In genomic region chr1:208171615-208172388, GRCh38 we compare ENCODE assay signal across 1 cellular context.
TF ChIP-seq lines count a peak whose summit lies in the region.

No MANE protein-coding gene starts in this region.

TF ChIP-seq in K562, 482 proteins besides CTCF, POLR2A, EP300 and RAD21 (continued from another document):
- no peak for TF ChIP-seq CHD7 (IDR thresholded peaks at IDR 0.05; ENCODE audit: low read depth, low read length)
- peak; percentile 84 for TF ChIP-seq ZNF384 (IDR thresholded peaks at IDR 0.05; ENCODE audit: low read depth, low read length)
- peak; percentile 12; the same call in 1 of the 2 replicates for TF ChIP-seq NCOR1 (IDR thresholded peaks at IDR 0.05)
- TF ChIP-seq ELF4 (CRISPR knock-in tag; IDR thresholded peaks at IDR 0.05) = no peak
- TF ChIP-seq PKNOX1 (IDR thresholded peaks at IDR 0.05) = peak; percentile 23; the same call in 1 of the 2 replicates
- TF ChIP-seq TEAD4 (IDR thresholded peaks at IDR 0.05; ENCODE audit: low read length) = 0 out of 2 replicates have a peak, but pooled peaks have one; percentile 36
- TF ChIP-seq TEAD4 (CRISPR knock-in tag; IDR thresholded peaks at IDR 0.05; ENCODE audit: borderline replicate concordance) = no peak
- peak; percentile 36; the same call in 1 of the 2 replicates for TF ChIP-seq TAL1 (IDR thresholded peaks at IDR 0.05)
- 0 out of 3 replicates have a peak, but pooled peaks of 1 of the 2 experiments have one; percentile 26 for TF ChIP-seq CBX3 (IDR thresholded peaks at IDR 0.05; ENCODE audit: borderline replicate concordance in 1 of 2, low read length in 2 of 2)
- TF ChIP-seq ATF3 (IDR thresholded peaks at IDR 0.05) = peak; percentile 50
- no peak for TF ChIP-seq ATF3 (CRISPR knock-in tag; conservative IDR thresholded peaks at IDR 0.05)
- TF ChIP-seq CEBPG (CRISPR knock-in tag; IDR thresholded peaks at IDR 0.05) = peak; percentile 38; the same call in 1 of the 2 replicates
- peak; percentile 5 to 38; a peak in 2 of 4 replicates for TF ChIP-seq CEBPG (tag; conservative IDR thresholded peaks at IDR 0.05 in 1 of 2, IDR thresholded peaks at IDR 0.05 in 1 of 2)
- TF ChIP-seq MLLT1 (IDR thresholded peaks at IDR 0.05) = no peak
TF ChIP-seq in K562: peak in this region for 17.
